ENCODE assay signal across 16 cellular contexts in genomic region chr17:65360961-65361552, GRCh38.
"Had no signal": no experiment of that assay in that cellular context is flagged by ENCODE, and none has a peak within 500 bp of the region (broad histone marks: within the 10 kb centered on the region; RNA-seq: fewer than 3 reads in every experiment).

No MANE protein-coding gene starts in this region.

- DNase-seq: effector CD4-positive, alpha-beta T cell; gastrocnemius medialis; left ventricle myocardium superior; mesendoderm; naive thymus-derived CD8-positive, alpha-beta T cell; posterior cingulate gyrus; spleen; stimulated activated CD4-positive, alpha-beta T cell treated with anti-CD3 and anti-CD28 coated beads, Interleukin-15, amount 100 ng/mL, for 24 hours; stimulated activated CD4-positive, alpha-beta T cell treated with anti-CD3 and anti-CD28 coated beads, Interleukin-1b, Interleukin-23, amount 100 ng/mL, for 48 hours; stimulated activated CD4-positive, alpha-beta T cell treated with anti-CD3 and anti-CD28 coated beads, Interleukin-4, amount 100 ng/mL, for 24 hours; stimulated activated naive CD8-positive, alpha-beta T cell treated with anti-CD3 and anti-CD28 coated beads, Interleukin-15, amount 100 ng/mL, for 72 hours; testis had no signal

- H3K36me3 ChIP-seq: gastrocnemius medialis, neutrophil, spleen, tibial nerve had no signal

- H3K27me3 ChIP-seq: gastrocnemius medialis, neutrophil, testis, tibial nerve had no signal

- H3K27ac ChIP-seq: coronary artery, neutrophil, spleen, testis, tibial nerve had no signal

- H3K4me3 ChIP-seq: coronary artery, gastrocnemius medialis, lung, spleen, testis, tibial nerve had no signal

- H3K4me1 ChIP-seq: spleen, testis, tibial nerve had no signal

- H3K9me3 ChIP-seq: gastrocnemius medialis, neutrophil, spleen, testis, tibial nerve had no signal
